In the genomic region with DNA sequence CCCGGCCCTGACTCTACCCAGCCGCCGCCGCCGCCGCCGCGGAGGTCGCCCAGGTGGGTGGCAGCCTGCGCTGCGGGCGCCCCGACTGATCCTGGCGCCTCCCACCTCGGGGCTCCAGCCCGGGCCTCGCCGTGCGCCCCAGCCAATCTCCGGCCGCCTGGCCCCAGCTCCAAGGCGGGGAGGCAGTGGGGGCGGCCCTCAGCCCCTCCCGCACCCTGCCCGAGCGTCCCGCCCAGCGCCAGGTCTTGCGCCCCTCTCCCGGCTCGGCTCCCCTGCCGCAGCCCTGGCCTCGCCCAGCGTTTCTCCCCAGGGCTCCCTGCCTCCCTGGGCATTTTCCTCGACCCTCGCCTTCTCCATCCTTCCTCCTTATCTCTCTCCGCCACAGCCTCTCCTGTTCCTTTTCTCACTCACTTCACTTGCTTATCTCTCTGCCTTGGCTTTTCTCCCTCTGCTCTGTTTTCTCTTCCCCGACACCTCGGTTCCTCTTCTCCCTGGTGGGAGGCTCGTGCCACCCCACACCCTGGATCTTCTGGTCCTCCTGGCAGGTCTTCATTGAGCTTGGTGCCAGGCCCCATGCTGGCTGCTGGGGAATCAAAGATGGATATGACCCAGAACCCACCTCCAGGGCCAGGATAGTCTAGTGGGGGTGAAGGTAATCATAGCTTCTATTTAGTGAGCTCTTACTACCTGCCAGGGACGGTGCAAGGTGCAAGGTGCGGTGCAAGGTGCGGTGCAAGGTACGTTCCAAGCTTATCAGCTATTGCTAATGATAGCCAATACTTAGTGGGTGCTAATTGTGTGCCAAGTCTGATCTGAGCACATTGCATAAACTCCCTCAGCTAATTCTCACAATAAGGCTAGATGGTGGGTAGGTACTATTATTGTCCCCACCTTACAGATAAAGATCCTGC, we compare ENCODE assay signal across 1 cellular context.
TF ChIP-seq lines count a peak whose summit lies in the region.

A gene with protein sequence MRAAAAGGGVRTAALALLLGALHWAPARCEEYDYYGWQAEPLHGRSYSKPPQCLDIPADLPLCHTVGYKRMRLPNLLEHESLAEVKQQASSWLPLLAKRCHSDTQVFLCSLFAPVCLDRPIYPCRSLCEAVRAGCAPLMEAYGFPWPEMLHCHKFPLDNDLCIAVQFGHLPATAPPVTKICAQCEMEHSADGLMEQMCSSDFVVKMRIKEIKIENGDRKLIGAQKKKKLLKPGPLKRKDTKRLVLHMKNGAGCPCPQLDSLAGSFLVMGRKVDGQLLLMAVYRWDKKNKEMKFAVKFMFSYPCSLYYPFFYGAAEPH (minus strand): TSS at position 87 of the 911 bp plus-strand sequence. CDS start 166 bp downstream, outside the sequence.

TF ChIP-seq in GM23338, 12 proteins besides CTCF, POLR2A, EP300 and RAD21 (continued from another document):
- TF ChIP-seq, protein P1, sequence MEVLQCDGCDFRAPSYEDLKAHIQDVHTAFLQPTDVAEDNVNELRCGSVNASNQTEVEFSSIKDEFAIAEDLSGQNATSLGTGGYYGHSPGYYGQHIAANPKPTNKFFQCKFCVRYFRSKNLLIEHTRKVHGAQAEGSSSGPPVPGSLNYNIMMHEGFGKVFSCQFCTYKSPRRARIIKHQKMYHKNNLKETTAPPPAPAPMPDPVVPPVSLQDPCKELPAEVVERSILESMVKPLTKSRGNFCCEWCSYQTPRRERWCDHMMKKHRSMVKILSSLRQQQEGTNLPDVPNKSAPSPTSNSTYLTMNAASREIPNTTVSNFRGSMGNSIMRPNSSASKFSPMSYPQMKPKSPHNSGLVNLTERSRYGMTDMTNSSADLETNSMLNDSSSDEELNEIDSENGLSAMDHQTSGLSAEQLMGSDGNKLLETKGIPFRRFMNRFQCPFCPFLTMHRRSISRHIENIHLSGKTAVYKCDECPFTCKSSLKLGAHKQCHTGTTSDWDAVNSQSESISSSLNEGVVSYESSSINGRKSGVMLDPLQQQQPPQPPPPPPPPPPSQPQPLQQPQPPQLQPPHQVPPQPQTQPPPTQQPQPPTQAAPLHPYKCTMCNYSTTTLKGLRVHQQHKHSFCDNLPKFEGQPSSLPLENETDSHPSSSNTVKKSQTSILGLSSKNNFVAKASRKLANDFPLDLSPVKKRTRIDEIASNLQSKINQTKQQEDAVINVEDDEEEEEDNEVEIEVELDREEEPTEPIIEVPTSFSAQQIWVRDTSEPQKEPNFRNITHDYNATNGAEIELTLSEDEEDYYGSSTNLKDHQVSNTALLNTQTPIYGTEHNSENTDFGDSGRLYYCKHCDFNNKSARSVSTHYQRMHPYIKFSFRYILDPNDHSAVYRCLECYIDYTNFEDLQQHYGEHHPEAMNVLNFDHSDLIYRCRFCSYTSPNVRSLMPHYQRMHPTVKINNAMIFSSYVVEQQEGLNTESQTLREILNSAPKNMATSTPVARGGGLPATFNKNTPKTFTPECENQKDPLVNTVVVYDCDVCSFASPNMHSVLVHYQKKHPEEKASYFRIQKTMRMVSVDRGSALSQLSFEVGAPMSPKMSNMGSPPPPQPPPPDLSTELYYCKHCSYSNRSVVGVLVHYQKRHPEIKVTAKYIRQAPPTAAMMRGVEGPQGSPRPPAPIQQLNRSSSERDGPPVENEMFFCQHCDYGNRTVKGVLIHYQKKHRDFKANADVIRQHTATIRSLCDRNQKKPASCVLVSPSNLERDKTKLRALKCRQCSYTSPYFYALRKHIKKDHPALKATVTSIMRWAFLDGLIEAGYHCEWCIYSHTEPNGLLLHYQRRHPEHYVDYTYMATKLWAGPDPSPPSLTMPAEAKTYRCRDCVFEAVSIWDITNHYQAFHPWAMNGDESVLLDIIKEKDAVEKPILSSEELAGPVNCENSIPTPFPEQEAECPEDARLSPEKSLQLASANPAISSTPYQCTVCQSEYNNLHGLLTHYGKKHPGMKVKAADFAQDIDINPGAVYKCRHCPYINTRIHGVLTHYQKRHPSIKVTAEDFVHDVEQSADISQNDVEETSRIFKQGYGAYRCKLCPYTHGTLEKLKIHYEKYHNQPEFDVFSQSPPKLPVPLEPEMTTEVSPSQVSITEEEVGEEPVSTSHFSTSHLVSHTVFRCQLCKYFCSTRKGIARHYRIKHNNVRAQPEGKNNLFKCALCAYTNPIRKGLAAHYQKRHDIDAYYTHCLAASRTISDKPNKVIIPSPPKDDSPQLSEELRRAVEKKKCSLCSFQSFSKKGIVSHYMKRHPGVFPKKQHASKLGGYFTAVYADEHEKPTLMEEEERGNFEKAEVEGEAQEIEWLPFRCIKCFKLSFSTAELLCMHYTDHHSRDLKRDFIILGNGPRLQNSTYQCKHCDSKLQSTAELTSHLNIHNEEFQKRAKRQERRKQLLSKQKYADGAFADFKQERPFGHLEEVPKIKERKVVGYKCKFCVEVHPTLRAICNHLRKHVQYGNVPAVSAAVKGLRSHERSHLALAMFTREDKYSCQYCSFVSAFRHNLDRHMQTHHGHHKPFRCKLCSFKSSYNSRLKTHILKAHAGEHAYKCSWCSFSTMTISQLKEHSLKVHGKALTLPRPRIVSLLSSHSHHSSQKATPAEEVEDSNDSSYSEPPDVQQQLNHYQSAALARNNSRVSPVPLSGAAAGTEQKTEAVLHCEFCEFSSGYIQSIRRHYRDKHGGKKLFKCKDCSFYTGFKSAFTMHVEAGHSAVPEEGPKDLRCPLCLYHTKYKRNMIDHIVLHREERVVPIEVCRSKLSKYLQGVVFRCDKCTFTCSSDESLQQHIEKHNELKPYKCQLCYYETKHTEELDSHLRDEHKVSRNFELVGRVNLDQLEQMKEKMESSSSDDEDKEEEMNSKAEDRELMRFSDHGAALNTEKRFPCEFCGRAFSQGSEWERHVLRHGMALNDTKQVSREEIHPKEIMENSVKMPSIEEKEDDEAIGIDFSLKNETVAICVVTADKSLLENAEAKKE (CRISPR knock-in tag; IDR thresholded peaks at IDR 0.05), result no peak
- no peak for TF ChIP-seq CREB1 (CRISPR knock-in tag; IDR thresholded peaks at IDR 0.05; ENCODE audit: low read depth)
- TF ChIP-seq, protein P2, sequence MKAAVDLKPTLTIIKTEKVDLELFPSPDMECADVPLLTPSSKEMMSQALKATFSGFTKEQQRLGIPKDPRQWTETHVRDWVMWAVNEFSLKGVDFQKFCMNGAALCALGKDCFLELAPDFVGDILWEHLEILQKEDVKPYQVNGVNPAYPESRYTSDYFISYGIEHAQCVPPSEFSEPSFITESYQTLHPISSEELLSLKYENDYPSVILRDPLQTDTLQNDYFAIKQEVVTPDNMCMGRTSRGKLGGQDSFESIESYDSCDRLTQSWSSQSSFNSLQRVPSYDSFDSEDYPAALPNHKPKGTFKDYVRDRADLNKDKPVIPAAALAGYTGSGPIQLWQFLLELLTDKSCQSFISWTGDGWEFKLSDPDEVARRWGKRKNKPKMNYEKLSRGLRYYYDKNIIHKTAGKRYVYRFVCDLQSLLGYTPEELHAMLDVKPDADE (IDR thresholded peaks at IDR 0.05), result no peak
